ENCODE assay signal across 14 cellular contexts in the genomic region with DNA sequence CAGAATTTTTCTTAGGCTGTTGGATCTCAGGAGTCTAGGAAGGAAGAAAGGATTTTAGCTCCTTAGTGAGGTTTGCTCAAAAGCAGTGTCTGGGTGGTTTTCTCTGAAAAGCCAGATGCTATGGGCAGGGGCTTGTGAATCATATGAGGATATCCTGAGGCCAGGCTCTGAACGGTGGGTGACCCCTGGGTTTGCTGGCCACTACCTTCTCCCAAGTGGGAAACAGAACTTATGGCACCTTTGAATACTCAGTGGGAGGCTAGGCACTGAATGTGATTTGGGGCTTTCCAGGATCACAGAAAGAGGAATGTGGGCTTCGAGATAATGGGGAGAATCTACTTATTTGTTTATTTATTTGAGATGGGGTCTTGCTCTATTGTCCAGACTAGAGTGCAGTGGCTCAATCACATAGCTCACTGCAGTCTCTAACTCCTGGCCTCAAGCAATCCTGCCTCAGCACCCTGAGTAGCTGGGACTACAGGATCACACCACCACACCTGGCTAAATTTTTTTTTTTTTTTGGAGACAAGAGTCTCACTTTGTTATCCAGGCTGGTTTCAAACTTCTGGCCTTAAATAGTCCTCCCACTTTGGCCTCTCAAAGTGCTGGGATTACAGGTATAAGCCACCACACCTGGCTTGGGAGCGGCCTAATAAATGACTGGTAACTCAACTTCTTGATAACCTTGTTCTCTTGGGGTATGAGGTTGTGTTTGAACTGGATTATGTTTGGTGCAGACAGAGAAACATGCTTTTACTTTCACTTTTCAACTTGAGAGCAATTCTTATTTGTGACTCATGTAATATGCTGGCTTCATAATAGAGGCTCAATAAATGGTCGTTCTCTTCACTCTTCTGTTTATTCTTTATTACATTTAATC.
DNase-seq lines count a peak whose midpoint lies in the region; ATAC-seq and TF ChIP-seq lines count a peak whose summit lies in the region.
"Had no signal": no experiment of that assay in that cellular context is flagged by ENCODE, and none has a peak within 500 bp of the region (broad histone marks: within the 10 kb centered on the region; RNA-seq: fewer than 3 reads in every experiment).

No MANE protein-coding gene starts in this region.

- BruUV-seq in mammary epithelial cell (replicated peaks; lab: Mats Ljungman, UMichigan) = no TSS peak

- CTCF ChIA-PET in mammary epithelial cell (lab: Charles Lee; ENCODE audit: low non-redundant PET) = no interaction called here

- in situ Hi-C loops in mammary epithelial cell (cut with MboI; ENCODE audit: low sequenced_read_pairs in 2 of 2) = no loop called here

- no peaks in the 10 kb centered on the region for H3K36me3 ChIP-seq in heart right ventricle
- H3K36me3 ChIP-seq in mammary epithelial cell (ENCODE audit: insufficient read depth, low read length) = no peaks in the 10 kb centered on the region
- H3K36me3 ChIP-seq in lower lobe of right lung = no peaks in the 10 kb centered on the region
- H3K36me3 ChIP-seq in aorta (ENCODE audit: control insufficient read depth in 1 of 2, insufficient read depth in 2 of 2, low read length in 1 of 2) = no peaks in the 10 kb centered on the region
- H3K36me3 ChIP-seq: cardiac muscle cell had no signal

- DNase-seq in heart right ventricle (no peak), Right ventricle myocardium inferior (ENCODE audit: missing footprints) (no peak), mammary epithelial cell (no peak), lower lobe of right lung (no peak), aorta (no peak), retina (no peak)
- no peak for DNase-seq in activated effector memory CD4-positive, alpha-beta T cell treated with Interleukin-2 at 50 U/mL for 16 hours
- DNase-seq: activated T-cell treated with anti-CD3 and anti-CD28 coated beads, Interleukin-2, amount 50 U/mL, for 24 hours; KG1; stimulated activated CD4-positive, alpha-beta T cell treated with anti-CD3 and anti-CD28 coated beads, Interleukin-4, amount 100 ng/mL, for 4 hours; substantia nigra had no signal

- H3K4me2 ChIP-seq in mammary epithelial cell (ENCODE audit: insufficient read depth, low read depth, low read length) = no peak overlapping the region

- H3K79me2 ChIP-seq in mammary epithelial cell (ENCODE audit: insufficient read depth, low read length) = no peaks in the 10 kb centered on the region

- intact Hi-C loops in heart right ventricle (cut with DNase I) (loop anchor here in 1 of 10 donors (2.0 kb wide), 1 partner anchor 1128 kb away; no protein-coding TSS in a partner anchor), Right ventricle myocardium inferior (cut with DNase I) (no loop called here), mammary epithelial cell (cut with micrococcal nuclease) (no loop called here), lower lobe of right lung (cut with DNase I) (no loop called here), aorta (cut with DNase I) (loop anchor here in 1 of 2 donors (5.0 kb wide), 2 partner anchors 133 to 492 kb away; no protein-coding TSS in a partner anchor)

- H3K4me1 ChIP-seq in heart right ventricle = peaks cover 0 to 19% (median 11%) of the 10 kb centered on the region in 9 donors
- H3K4me1 ChIP-seq in mammary epithelial cell (ENCODE audit: insufficient read depth, low read length) = no peaks in the 10 kb centered on the region
- H3K4me1 ChIP-seq in lower lobe of right lung = peaks cover 10% of the 10 kb centered on the region
- H3K4me1 ChIP-seq in aorta (ENCODE audit: control insufficient read depth in 1 of 2, insufficient read depth in 2 of 2, low read length in 2 of 2) = peaks cover 0 to 4% of the 10 kb centered on the region in 2 donors

- no peaks in the 10 kb centered on the region for H4K20me1 ChIP-seq in mammary epithelial cell (ENCODE audit: insufficient read depth, low read length)

- no peak for ATAC-seq in heart right ventricle
- ATAC-seq in Right ventricle myocardium inferior = no peak
- ATAC-seq in lower lobe of right lung = no peak
- ATAC-seq in aorta (ENCODE audit: low FRiP score) = peak; percentile 23
- no peak for ATAC-seq in GM19463 (IDR thresholded peaks at IDR 0.05; ENCODE audit: unreplicated experiment)

- dilution Hi-C loops in mammary epithelial cell (cut with HindIII; ENCODE audit: low sequenced_read_pairs) = no loop called here

- H3K27me3 ChIP-seq in heart right ventricle (peaks cover 0 to 13% (median 5%) of the 10 kb centered on the region in 7 donors), mammary epithelial cell (ENCODE audit: insufficient read depth, low read length) (peaks cover 2% of the 10 kb centered on the region), lower lobe of right lung (ENCODE audit: low read depth) (peaks cover 3% of the 10 kb centered on the region), aorta (ENCODE audit: control insufficient read depth in 1 of 2, insufficient read depth in 2 of 2, low read length in 1 of 2) (no peaks in the 10 kb centered on the region)
- H3K27me3 ChIP-seq: cardiac muscle cell had no signal

- no peak overlapping the region for H3K4me3 ChIP-seq in heart right ventricle
- no peak overlapping the region for H3K4me3 ChIP-seq in mammary epithelial cell (replicated peaks in 1 of 3; ENCODE audit: insufficient read depth in 1 of 3, low read depth in 2 of 3, low read length in 3 of 3)
- H3K4me3 ChIP-seq in lower lobe of right lung = no peak overlapping the region
- H3K4me3 ChIP-seq in aorta (ENCODE audit: low read length in 2 of 2) = no peak overlapping the region
- H3K4me3 ChIP-seq: cardiac muscle cell had no signal

- H3K9ac ChIP-seq in mammary epithelial cell (ENCODE audit: insufficient read depth, low read length) = no peak overlapping the region

- TF ChIP-seq CTCF in heart right ventricle (IDR thresholded peaks at IDR 0.05) (no peak), mammary epithelial cell (conservative IDR thresholded peaks at IDR 0.05 in 1 of 2, IDR thresholded peaks at IDR 0.05 in 1 of 2; ENCODE audit: extremely low read depth in 1 of 2, insufficient read depth in 1 of 2, low read depth in 1 of 2, low read length in 2 of 2) (no peak), lower lobe of right lung (IDR thresholded peaks at IDR 0.05) (no peak)

- H3K9me3 ChIP-seq in heart right ventricle (peaks cover 0 to 19% (median 9%) of the 10 kb centered on the region in 11 donors), mammary epithelial cell (replicated peaks; ENCODE audit: insufficient read depth, low read length) (no peaks in the 10 kb centered on the region), lower lobe of right lung (no peaks in the 10 kb centered on the region), aorta (ENCODE audit: control insufficient read depth, low read length) (peaks cover 1% of the 10 kb centered on the region)

- peak overlapping the region; percentile 17 for H2AFZ ChIP-seq in mammary epithelial cell (ENCODE audit: low read depth, low read length)

- 69 to 76% methylated on average over 4 of the region's 4 CpGs for WGBS in heart right ventricle, 2 donors
- WGBS in mammary epithelial cell (ENCODE audit: low coverage, missing lambda C conversion rate) = 69% methylated on average over 4 of the region's 4 CpGs
- WGBS in aorta, 2 donors = 59 to 60% methylated on average over 4 of the region's 4 CpGs

- peak overlapping the region in 9 of 10 donors; percentile 0 to 40 (median 26) for H3K27ac ChIP-seq in heart right ventricle
- H3K27ac ChIP-seq in mammary epithelial cell (ENCODE audit: insufficient read depth, low read depth, low read length) = no peak overlapping the region
- peak overlapping the region; percentile 15 for H3K27ac ChIP-seq in lower lobe of right lung
- peak overlapping the region; percentile 62 to 74 for H3K27ac ChIP-seq in aorta (ENCODE audit: low read depth in 1 of 2, low read length in 2 of 2)
- H3K27ac ChIP-seq: cardiac muscle cell, RWPE1 had no signal
